In genomic region chr4:73131281-73131680, GRCh38 we compare ENCODE assay signal across 29 cellular contexts.
"Had no signal": no experiment of that assay in that cellular context is flagged by ENCODE, and none has a peak within 500 bp of the region (broad histone marks: within the 10 kb centered on the region; RNA-seq: fewer than 3 reads in every experiment).

No MANE protein-coding gene starts in this region.

- H3K27me3 ChIP-seq: dorsolateral prefrontal cortex, foreskin keratinocyte, gastroesophageal sphincter, heart left ventricle, hepatocyte, left lung, neutrophil, pancreas, testis, tibial artery had no signal

- H3K4me1 ChIP-seq: foreskin keratinocyte, gastroesophageal sphincter, left lung, pancreas, testis, tibial artery had no signal

- H3K4me2 ChIP-seq: hepatocyte, smooth muscle cell had no signal

- H3K9me3 ChIP-seq: gastroesophageal sphincter, heart left ventricle, left lung, mucosa of descending colon, neutrophil, pancreas, testis, tibial artery had no signal

- FAIRE-seq: colon, islet of Langerhans had no signal

- H3K4me3 ChIP-seq: dorsolateral prefrontal cortex, gastroesophageal sphincter, heart left ventricle, hepatocyte, left lung, mucosa of descending colon, pancreas, smooth muscle cell, testis, tibial artery had no signal

- H3K27ac ChIP-seq: epithelial cell of prostate, foreskin keratinocyte, gastroesophageal sphincter, heart left ventricle, hepatocyte, left lung, neutrophil, pancreas, testis, tibial artery had no signal

- DNase-seq: dorsolateral prefrontal cortex; effector CD4-positive, alpha-beta T cell; foreskin keratinocyte; heart left ventricle; left cardiac atrium; left lung; mesenchymal stem cell; mucosa of descending colon; naive B cell; pancreas; retina; stimulated activated CD4-positive, alpha-beta T cell treated with anti-CD3 and anti-CD28 coated beads, Interleukin-12 subunit alpha, Interleukin-12 subunit beta, amount 100 ng/mL, for 4 hours; stimulated activated CD4-positive, alpha-beta T cell treated with anti-CD3 and anti-CD28 coated beads, Interleukin-1b, Interleukin-23, amount 100 ng/mL, for 48 hours; stimulated activated CD4-positive, alpha-beta T cell treated with anti-CD3 and anti-CD28 coated beads, Interleukin-4, amount 100 ng/mL, for 1 hour; stimulated activated CD8-positive, alpha-beta memory T cell treated with anti-CD3 and anti-CD28 coated beads, Interleukin-4, amount 100 ng/mL, for 48 hours; stimulated activated naive CD4-positive, alpha-beta T cell; substantia nigra; testis; tibial artery had no signal

- H2AFZ ChIP-seq: hepatocyte had no signal

- ATAC-seq: esophagus mucosa; foreskin keratinocyte; gastroesophageal sphincter; heart left ventricle; left cardiac atrium; left lung; mucosa of descending colon; natural killer cell treated with Interleukin-12 subunit alpha and Interleukin-12 subunit beta and Interleukin-15 and Interleukin-18, amount 100 ng/mL, for 72 hours; pancreas; sciatic nerve had no signal
